In the genomic region with DNA sequence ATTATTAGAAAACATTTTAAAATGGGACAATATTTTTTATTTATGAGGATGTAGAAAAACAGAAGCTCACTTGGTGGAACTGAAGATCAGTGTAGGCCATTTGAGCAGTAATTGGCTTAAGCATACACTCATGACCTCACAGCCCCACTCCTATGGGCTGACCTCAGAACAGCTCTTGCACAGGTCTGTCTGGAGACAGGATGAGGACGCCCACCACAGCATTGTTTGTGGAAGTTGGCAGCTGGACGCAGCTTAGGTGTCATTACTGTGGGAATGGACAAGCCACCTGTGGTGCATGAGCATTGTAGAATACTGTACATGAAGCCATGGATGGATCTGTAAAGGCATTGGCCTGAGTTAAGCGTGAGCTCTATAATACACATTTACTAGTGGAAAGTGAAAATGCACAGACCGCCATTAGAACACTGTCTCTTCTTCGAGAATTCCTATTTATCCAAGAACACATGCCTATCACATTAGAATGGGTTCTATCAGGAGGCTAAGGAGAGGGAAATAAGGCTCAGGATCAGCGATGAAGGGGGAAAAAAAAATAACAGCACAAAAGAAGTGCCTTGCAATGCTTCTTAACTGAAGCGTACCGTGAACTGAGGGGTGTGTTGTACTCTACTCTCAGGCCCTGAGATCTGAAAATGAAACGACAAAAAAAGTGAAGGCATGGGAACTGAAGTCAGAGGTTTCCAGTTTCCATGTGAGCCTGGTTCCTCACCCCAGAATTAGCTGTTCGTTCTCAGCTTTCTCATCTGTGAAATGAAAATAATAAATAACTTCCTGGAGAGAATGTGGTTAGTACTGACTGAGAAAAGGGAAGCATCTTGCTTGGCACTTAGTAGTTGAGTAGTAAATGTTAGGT, we compare ENCODE assay signal across 14 cellular contexts. TPM values are rescaled to one million over a fixed set of nuclear protein-coding genes. Genes with fewer than 3 reads are reported as not detected.
DNase-seq lines count a peak whose midpoint lies in the region; ATAC-seq and TF ChIP-seq lines count a peak whose summit lies in the region.
"Had no signal": no experiment of that assay in that cellular context is flagged by ENCODE, and none has a peak within 500 bp of the region (broad histone marks: within the 10 kb centered on the region; RNA-seq: fewer than 3 reads in every experiment).

No MANE protein-coding gene starts in this region.

- peaks cover 2% of the 10 kb centered on the region for H3K27me3 Mint-ChIP-seq in glutamatergic neuron (ENCODE audit: unreplicated experiment)
- no peaks in the 10 kb centered on the region for H3K27me3 Mint-ChIP-seq in MCF 10A (ENCODE audit: insufficient read depth, unreplicated experiment)

- H3K27ac Mint-ChIP-seq in glutamatergic neuron (ENCODE audit: unreplicated experiment) (no peak overlapping the region), MCF 10A (ENCODE audit: low read depth, unreplicated experiment) (no peak overlapping the region)
- H3K27ac Mint-ChIP-seq: dendritic cell treated with granulocyte-macrophage colony-stimulating factor and Interleukin-4, amounts not matched to agents 40 ng/mL and 50 ng/mL, for 4 days; HFFc6 had no signal

- POLR2A ChIA-PET in MCF 10A (lab: Yijun Ruan, JAX): interaction anchor here (0.6 kb wide), 1 partner anchor 22 kb away, joined by 3 read pairs; no protein-coding TSS in a partner anchor

- peak overlapping the region; percentile 30; the same call in 1 of the 2 replicates for H3K4me3 ChIP-seq in GM06990 (replicated peaks; ENCODE audit: low read depth, low read length)
- no peak overlapping the region for H3K4me3 ChIP-seq in MG63
- H3K4me3 ChIP-seq: tibial artery had no signal

- H3K4me1 Mint-ChIP-seq in glutamatergic neuron (ENCODE audit: low read depth, unreplicated experiment) (no peaks in the 10 kb centered on the region), MCF 10A (ENCODE audit: insufficient read depth, unreplicated experiment) (no peaks in the 10 kb centered on the region)

- H3K36me3 Mint-ChIP-seq in glutamatergic neuron (ENCODE audit: unreplicated experiment): no peaks in the 10 kb centered on the region
- no peaks in the 10 kb centered on the region for H3K36me3 Mint-ChIP-seq in MCF 10A (ENCODE audit: insufficient read depth, unreplicated experiment)

- H3K27me3 ChIP-seq in GM06990 (replicated peaks; ENCODE audit: control insufficient read depth, insufficient read depth, low read length) (no peaks in the 10 kb centered on the region), MG63 (no peaks in the 10 kb centered on the region; the same call in 1 of the 2 replicates)

- peak; percentile 69 for ATAC-seq in HG02623 (IDR thresholded peaks at IDR 0.05; ENCODE audit: unreplicated experiment)
- ATAC-seq in HG03439 (IDR thresholded peaks at IDR 0.05; ENCODE audit: unreplicated experiment): peak; percentile 76

- TF ChIP-seq CTCF in GM06990 (IDR thresholded peaks at IDR 0.05; ENCODE audit: insufficient read depth, low read length, poor library complexity, severe bottlenecking) (no peak), glutamatergic neuron (IDR thresholded peaks at IDR 0.05; ENCODE audit: partially characterized antibody, unreplicated experiment) (no peak), MCF 10A (IDR thresholded peaks at IDR 0.05; ENCODE audit: unreplicated experiment) (no peak)

- intact Hi-C loops in MCF 10A (cut with micrococcal nuclease): no loop called here

- no peaks in the 10 kb centered on the region for H3K9me3 ChIP-seq in MG63
- H3K9me3 ChIP-seq: tibial artery had no signal

- H3K4me3 Mint-ChIP-seq in glutamatergic neuron (ENCODE audit: unreplicated experiment) (no peak overlapping the region), MCF 10A (ENCODE audit: unreplicated experiment) (no peak overlapping the region)
- H3K4me3 Mint-ChIP-seq: dendritic cell treated with granulocyte-macrophage colony-stimulating factor and Interleukin-4, amounts not matched to agents 40 ng/mL and 50 ng/mL, for 4 days; HFFc6 had no signal

- DNase-seq in GM06990 (ENCODE audit: extremely low read depth, insufficient read length): peak; percentile 71
- DNase-seq in GM19238 (ENCODE audit: insufficient read length, low spot score): peak; percentile 32
- DNase-seq in glutamatergic neuron: no peak
- DNase-seq in cerebellar nuclear complex (lab: John Stamatoyannopoulos, UW): no peak
- DNase-seq in MCF 10A (ENCODE audit: unreplicated experiment): no peak
- DNase-seq in MG63: no peak
- DNase-seq: HFFc6, NCI-H526 treated with DMSO at 0.1 percent for 48 hours, posterior cingulate gyrus, tibial artery had no signal

- CTCF ChIA-PET in MCF 10A (lab: Yijun Ruan, JAX): interaction anchor here (0.7 to 1.4 kb wide), 2 partner anchors 86 to 143 kb away, joined by 3 to 4 read pairs; no protein-coding TSS in a partner anchor

- BruUV-seq in MCF 10A (replicated peaks; lab: Mats Ljungman, UMichigan): no TSS peak

- H3K9me3 Mint-ChIP-seq in glutamatergic neuron (ENCODE audit: unreplicated experiment) (no peaks in the 10 kb centered on the region), MCF 10A (ENCODE audit: unreplicated experiment) (peaks cover 7% of the 10 kb centered on the region)
- H3K9me3 Mint-ChIP-seq: dendritic cell treated with granulocyte-macrophage colony-stimulating factor and Interleukin-4, amounts not matched to agents 40 ng/mL and 50 ng/mL, for 4 days; HFFc6 had no signal

- H3K36me3 ChIP-seq in GM06990 (ENCODE audit: control insufficient read depth, insufficient read depth, low read length) (no peaks in the 10 kb centered on the region), MG63 (no peaks in the 10 kb centered on the region)
- H3K36me3 ChIP-seq: tibial artery had no signal

RNA-seq across cellular contexts. Expression of gene KCNA1, which starts 33.6 kb away (rescaled TPM):
- total RNA-seq in glutamatergic neuron (ENCODE audit: unreplicated experiment) (0.05 TPM), MCF 10A (2022) (not detected in 2 replicates)
- not detected in 2 replicates for total RNA-seq in MG63 (2014; rRNA removed; shearing (Covaris generic); ENCODE audit: low replicate concordance)
- total RNA-seq: HFFc6, liver had no signal

Comparison
In these comparisons a context has a peak if more than half of its experiments do, and no peak if none do; other contexts are left out.
1. DNase-seq: peak in GM06990 (single experiment) and GM19238 (single experiment); none in glutamatergic neuron (single experiment), cerebellar nuclear complex (0 of 2), MCF 10A (single experiment) and MG63 (single experiment).